Comparison of ENCODE assay signal across 20 cellular contexts in genomic region chr14:39428118-39428517, GRCh38.
"Had no signal": no experiment of that assay in that cellular context is flagged by ENCODE, and none has a peak within 500 bp of the region (broad histone marks: within the 10 kb centered on the region; RNA-seq: fewer than 3 reads in every experiment).

No MANE protein-coding gene starts in this region.

- H3K9me3 ChIP-seq: esophagus squamous epithelium, heart right ventricle, tibial nerve had no signal

- H3K27me3 Mint-ChIP-seq: activated CD4-positive, alpha-beta memory T cell treated with anti-CD3 and anti-CD28 coated beads, Interleukin-2, amount 10 ng/mL, durations not matched to agents 7 days and 5 days; activated CD4-positive, alpha-beta T cell treated with anti-CD3 and anti-CD28 coated beads for 36 hours; activated CD8-positive, alpha-beta memory T cell treated with anti-CD3 and anti-CD28 coated beads, Interleukin-2, amount 10 ng/mL, durations not matched to agents 7 days and 5 days; dendritic cell treated with granulocyte-macrophage colony-stimulating factor and Interleukin-4, amounts not matched to agents 40 ng/mL and 50 ng/mL, for 4 days; progenitor cell of endocrine pancreas had no signal

- H3K27ac Mint-ChIP-seq: activated CD4-positive, alpha-beta memory T cell treated with anti-CD3 and anti-CD28 coated beads, Interleukin-2, amount 10 ng/mL, durations not matched to agents 7 days and 5 days; activated CD4-positive, alpha-beta T cell treated with anti-CD3 and anti-CD28 coated beads for 36 hours; activated CD8-positive, alpha-beta memory T cell treated with anti-CD3 and anti-CD28 coated beads, Interleukin-2, amount 10 ng/mL, durations not matched to agents 7 days and 5 days; activated naive CD4-positive, alpha-beta T cell treated with anti-CD3 and anti-CD28 coated beads, Interleukin-2, amount 50 U/mL, for 72 hours; dendritic cell treated with granulocyte-macrophage colony-stimulating factor and Interleukin-4, amounts not matched to agents 40 ng/mL and 50 ng/mL, for 4 days; nephron progenitor cell; progenitor cell of endocrine pancreas; WTC11 had no signal

- H3K27me3 ChIP-seq: brain microvascular endothelial cell, esophagus squamous epithelium, heart right ventricle, tibial nerve had no signal

- ATAC-seq: activated CD4-positive, alpha-beta T cell treated with anti-CD3 and anti-CD28 coated beads for 36 hours; activated CD8-positive, alpha-beta memory T cell treated with anti-CD3 and anti-CD28 coated beads, Interleukin-2, amount 10 ng/mL, durations not matched to agents 7 days and 5 days; activated naive CD4-positive, alpha-beta T cell treated with anti-CD3 and anti-CD28 coated beads, Interleukin-2, amount 50 U/mL, for 72 hours; activated T-cell treated with anti-CD3 and anti-CD28 coated beads, Interleukin-2, amount 50 U/mL, for 4 hours; heart right ventricle; left cardiac atrium; WTC11 had no signal

- H3K9me3 Mint-ChIP-seq: activated CD4-positive, alpha-beta memory T cell treated with anti-CD3 and anti-CD28 coated beads, Interleukin-2, amount 10 ng/mL, durations not matched to agents 7 days and 5 days; activated naive CD4-positive, alpha-beta T cell treated with anti-CD3 and anti-CD28 coated beads, Interleukin-2, amount 50 U/mL, for 72 hours; activated T-cell treated with anti-CD3 and anti-CD28 coated beads, Interleukin-2, amount 50 U/mL, for 4 hours; dendritic cell treated with granulocyte-macrophage colony-stimulating factor and Interleukin-4, amounts not matched to agents 40 ng/mL and 50 ng/mL, for 4 days; nephron progenitor cell; WTC11 had no signal

- DNase-seq: activated CD4-positive, alpha-beta memory T cell treated with anti-CD3 and anti-CD28 coated beads, Interleukin-2, amount 10 ng/mL, durations not matched to agents 7 days and 5 days; activated CD4-positive, alpha-beta T cell treated with anti-CD3 and anti-CD28 coated beads for 36 hours; activated CD8-positive, alpha-beta memory T cell treated with anti-CD3 and anti-CD28 coated beads, Interleukin-2, amount 10 ng/mL, durations not matched to agents 7 days and 5 days; activated gamma-delta T cell; activated T-cell treated with anti-CD3 and anti-CD28 coated beads, Interleukin-2, amount 50 U/mL, for 4 hours; brain microvascular endothelial cell; central memory CD4-positive, alpha-beta T cell; effector memory CD4-positive, alpha-beta T cell; esophagus squamous epithelium; heart right ventricle; left cardiac atrium; mesendoderm; nephron progenitor cell; stimulated activated CD4-positive, alpha-beta T cell treated with anti-CD3 and anti-CD28 coated beads, Interleukin-2, amount 100 ng/mL, for 24 hours; stimulated activated naive CD4-positive, alpha-beta T cell treated with Interleukin-2 at 50 U/mL for 16 hours had no signal

- H3K36me3 Mint-ChIP-seq: WTC11 had no signal

- H3K36me3 ChIP-seq: brain microvascular endothelial cell, esophagus squamous epithelium, heart right ventricle, tibial nerve had no signal

- H3K27ac ChIP-seq: brain microvascular endothelial cell, esophagus squamous epithelium, tibial nerve had no signal

- H3K4me3 Mint-ChIP-seq: activated CD4-positive, alpha-beta memory T cell treated with anti-CD3 and anti-CD28 coated beads, Interleukin-2, amount 10 ng/mL, durations not matched to agents 7 days and 5 days; activated CD4-positive, alpha-beta T cell treated with anti-CD3 and anti-CD28 coated beads for 36 hours; activated CD8-positive, alpha-beta memory T cell treated with anti-CD3 and anti-CD28 coated beads, Interleukin-2, amount 10 ng/mL, durations not matched to agents 7 days and 5 days; dendritic cell treated with granulocyte-macrophage colony-stimulating factor and Interleukin-4, amounts not matched to agents 40 ng/mL and 50 ng/mL, for 4 days; nephron progenitor cell; WTC11 had no signal

- H3K4me3 ChIP-seq: esophagus squamous epithelium, heart right ventricle, tibial nerve had no signal
